ENCODE assay signal across 8 cellular contexts in the genomic region with DNA sequence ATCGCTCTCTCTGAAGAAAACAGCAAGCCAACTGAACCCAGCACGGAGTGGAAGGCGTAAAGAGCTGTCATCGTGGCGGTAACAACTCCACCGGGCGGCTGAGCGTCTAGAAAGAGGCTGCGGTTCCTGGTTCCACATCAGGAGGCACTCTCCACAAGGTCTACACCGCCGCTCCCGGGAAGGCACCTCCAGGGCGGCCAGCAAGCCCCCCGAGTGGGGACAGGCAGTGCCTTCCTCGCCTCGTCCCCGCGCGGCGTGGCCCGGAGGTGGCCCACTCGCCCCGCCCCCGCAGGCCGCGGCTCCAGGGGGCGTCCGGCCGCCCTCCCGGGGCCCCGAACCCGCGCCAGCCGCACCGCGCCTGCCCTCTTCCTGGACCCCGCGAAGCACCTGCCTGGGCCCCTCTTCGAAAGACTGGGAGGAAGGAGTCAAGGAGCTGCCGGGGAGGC. TPM values are rescaled to one million over a fixed set of nuclear protein-coding genes. Genes with fewer than 3 reads are reported as not detected.
DNase-seq lines count a peak whose midpoint lies in the region; ATAC-seq and TF ChIP-seq lines count a peak whose summit lies in the region.

No MANE protein-coding gene starts in this region.

- ATAC-seq in GM18505 (IDR thresholded peaks at IDR 0.05; ENCODE audit: unreplicated experiment) (peak; percentile 35), HG02973 (IDR thresholded peaks at IDR 0.05; ENCODE audit: unreplicated experiment) (peak; percentile 37)

- intact Hi-C loops in cardiac septum (cut with DNase I) (loop anchor here (5.0 kb wide), 3 partner anchors 67 to 297 kb away; no protein-coding TSS in a partner anchor), posterior cingulate gyrus (cut with DNase I) (no loop called here), vagina (cut with DNase I) (loop anchor here (5.0 to 10.0 kb wide), 2 partner anchors 292 to 625 kb away; partner anchors contain the start of gene PTPN13)

- peak; percentile 75 for TF ChIP-seq CTCF in 22Rv1 (IDR thresholded peaks at IDR 0.05)
- TF ChIP-seq CTCF in OCI-LY1 (IDR thresholded peaks at IDR 0.05; ENCODE audit: low read length): peak; percentile 21; the same call in 1 of the 2 replicates
- TF ChIP-seq CTCF in vagina (IDR thresholded peaks at IDR 0.05): no peak

- peaks cover 28% of the 10 kb centered on the region for H3K4me1 ChIP-seq in OCI-LY1 (ENCODE audit: insufficient read depth, low read length, severe bottlenecking)
- H3K4me1 ChIP-seq in vagina: peaks cover 16% of the 10 kb centered on the region

- peaks cover 3% of the 10 kb centered on the region; the same call in 1 of the 2 replicates for H4K20me1 ChIP-seq in OCI-LY1 (ENCODE audit: insufficient read depth, low read length)

- H3K36me3 ChIP-seq in OCI-LY1 (ENCODE audit: insufficient read depth, low read length): no peaks in the 10 kb centered on the region
- no peaks in the 10 kb centered on the region for H3K36me3 ChIP-seq in vagina

- peak overlapping the region; percentile 100 for H3K9ac ChIP-seq in OCI-LY1 (ENCODE audit: low read length)

- no peaks in the 10 kb centered on the region for H3F3A ChIP-seq in OCI-LY1 (ENCODE audit: insufficient read depth, low read length)

- no peaks in the 10 kb centered on the region for H3K9me2 ChIP-seq in OCI-LY1 (ENCODE audit: low read depth, low read length)

- H3K4me3 ChIP-seq in OCI-LY1 (ENCODE audit: low read depth, low read length, poor library complexity, severe bottlenecking) (peak overlapping the region; percentile 100), vagina (peak overlapping the region; percentile 71 to 89)

- peaks cover 50% of the 10 kb centered on the region for H3K79me2 ChIP-seq in OCI-LY1 (ENCODE audit: insufficient read depth, low read length)

- TF ChIP-seq POLR2A in GM18505 (IDR thresholded peaks at IDR 0.05; ENCODE audit: borderline replicate concordance, extremely low read depth, insufficient read depth, insufficient read length): no peak
- no peak for TF ChIP-seq POLR2A in vagina (IDR thresholded peaks at IDR 0.05)

- peak overlapping the region; percentile 100 for H3K4me2 ChIP-seq in OCI-LY1 (ENCODE audit: low read length)

- peak in 3 of 4 experiments; percentile 18 to 59 (median 36) for DNase-seq in activated naive CD4-positive, alpha-beta T cell (lab: John Stamatoyannopoulos, UW)
- DNase-seq in cardiac septum (ENCODE audit: low spot score): peak; percentile 81
- peak in 9 of 10 donors; percentile 22 to 93 (median 54) for DNase-seq in posterior cingulate gyrus
- no peak for DNase-seq in vagina (ENCODE audit: extremely low spot score in 2 of 2)

- peak overlapping the region; percentile 81; the same call in 1 of the 2 replicates for H2AFZ ChIP-seq in OCI-LY1 (ENCODE audit: low read length)

- H3K9me3 ChIP-seq in OCI-LY1 (ENCODE audit: low read length): no peaks in the 10 kb centered on the region
- no peaks in the 10 kb centered on the region for H3K9me3 ChIP-seq in vagina

- H3K27me3 ChIP-seq in OCI-LY1 (ENCODE audit: insufficient read depth, low read length): no peaks in the 10 kb centered on the region
- no peaks in the 10 kb centered on the region for H3K27me3 ChIP-seq in vagina

- H3K27ac ChIP-seq in 22Rv1 (peak overlapping the region; percentile 76), OCI-LY1 (ENCODE audit: low read depth, low read length, poor library complexity, severe bottlenecking) (peak overlapping the region; percentile 91), vagina (peak overlapping the region; percentile 93)

RNA-seq across cellular contexts. Expression of gene KLHL8, which starts 0.7 kb away (rescaled TPM):
- 11.2 TPM for total RNA-seq in cardiac septum
- 9.1 TPM for total RNA-seq in vagina

Comparison
In these comparisons a context has a peak if more than half of its experiments do, and no peak if none do; other contexts are left out.
1. CTCF ChIP-seq: peak in 22Rv1 (single experiment) and OCI-LY1 (single experiment); none in vagina (0 of 3).
2. DNase-seq: peak in activated naive CD4-positive, alpha-beta T cell (3 of 4), cardiac septum (single experiment) and posterior cingulate gyrus (9 of 10); none in vagina (0 of 2).
3. Peak in every context shown above with its lines, with median percentiles within 50 percentile points of each other: H3K27ac ChIP-seq.